ENCODE assay signal across 8 cellular contexts in the genomic region with DNA sequence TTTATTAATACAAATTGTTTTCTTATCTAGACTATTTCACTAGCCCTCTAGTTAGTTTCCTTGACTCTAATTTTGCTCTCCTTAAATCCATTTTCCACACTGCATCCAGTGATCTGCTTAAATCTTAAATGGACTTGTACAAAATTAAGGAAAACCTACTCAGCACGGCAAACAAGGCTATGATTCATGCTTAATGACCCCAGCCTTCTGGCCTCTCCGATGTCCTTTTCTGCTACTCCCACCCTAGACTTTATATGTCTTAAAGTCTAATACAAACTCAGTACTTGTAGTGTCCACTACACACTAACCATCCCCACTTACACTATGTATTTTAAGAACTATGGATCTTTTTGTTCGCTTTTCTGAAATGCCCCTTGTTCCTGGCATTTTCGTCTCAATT. TPM values are rescaled to one million over a fixed set of nuclear protein-coding genes. Genes with fewer than 3 reads are reported as not detected.
DNase-seq lines count a peak whose midpoint lies in the region; ATAC-seq, FAIRE-seq and TF ChIP-seq lines count a peak whose summit lies in the region.

No MANE protein-coding gene starts in this region.

- H3K4me2 ChIP-seq in KMS-11, result peak overlapping the region; percentile 66

- peaks cover 16% of the 10 kb centered on the region for H3K36me3 Mint-ChIP-seq in CD4-positive, CD25-positive, alpha-beta regulatory T cell
- peaks cover 6% of the 10 kb centered on the region for H3K36me3 Mint-ChIP-seq in chondrocyte (ENCODE audit: low read depth)
- H3K36me3 Mint-ChIP-seq in natural killer cell, result no peaks in the 10 kb centered on the region

- no peak overlapping the region for H2AFZ ChIP-seq in KMS-11 (ENCODE audit: low read depth)

- TF ChIP-seq CTCF in KMS-11 (conservative IDR thresholded peaks at IDR 0.05; ENCODE audit: low read depth, low read length) (no peak), chondrocyte (IDR thresholded peaks at IDR 0.05) (no peak), natural killer cell (IDR thresholded peaks at IDR 0.05) (no peak), pancreas (IDR thresholded peaks at IDR 0.05) (no peak)

- H3K4me1 ChIP-seq in CD4-positive, CD25-positive, alpha-beta regulatory T cell (ENCODE audit: control insufficient read depth, insufficient read depth, low read length, poor library complexity, severe bottlenecking), result peaks cover 39% of the 10 kb centered on the region
- peaks cover 29% of the 10 kb centered on the region for H3K4me1 ChIP-seq in KMS-11 (ENCODE audit: low read depth, poor library complexity, severe bottlenecking)
- H3K4me1 ChIP-seq in pancreas, result peaks cover 0 to 13% (median 11%) of the 10 kb centered on the region in 3 donors

- no peak for FAIRE-seq in pancreas (lab: Jason Lieb, UNC)

- peaks cover 20% of the 10 kb centered on the region for H3K36me3 ChIP-seq in CD4-positive, CD25-positive, alpha-beta regulatory T cell (ENCODE audit: control insufficient read depth, insufficient read depth, low read length)
- H3K36me3 ChIP-seq in KMS-11 (ENCODE audit: insufficient read depth), result no peaks in the 10 kb centered on the region
- no peaks in the 10 kb centered on the region for H3K36me3 ChIP-seq in pancreas

- peak overlapping the region; percentile 92 to 99 (median 93) for H3K4me3 Mint-ChIP-seq in CD4-positive, CD25-positive, alpha-beta regulatory T cell
- peak overlapping the region; percentile 97 for H3K4me3 Mint-ChIP-seq in chondrocyte (ENCODE audit: unreplicated experiment)
- H3K4me3 Mint-ChIP-seq in natural killer cell, result peak overlapping the region; percentile 89

- H3K27ac ChIP-seq in CD4-positive, CD25-positive, alpha-beta regulatory T cell (ENCODE audit: insufficient read depth, low read length, poor library complexity, severe bottlenecking), result no peak overlapping the region
- H3K27ac ChIP-seq in KMS-11 (no peak overlapping the region), pancreas (no peak overlapping the region)

- DNase-seq in CD4-positive, CD25-positive, alpha-beta regulatory T cell, result no peak
- DNase-seq in chondrocyte (ENCODE audit: low spot score) (no peak), natural killer cell (no peak), pancreas (no peak), HPDE6-E6E7 (ENCODE audit: extremely low spot score) (no peak)
- no peak for DNase-seq in central memory CD4-positive, alpha-beta T cell

- H3K27ac Mint-ChIP-seq in CD4-positive, CD25-positive, alpha-beta regulatory T cell, result peak overlapping the region in 2 of 3 donors; percentile 67 to 77
- H3K27ac Mint-ChIP-seq in chondrocyte (ENCODE audit: unreplicated experiment) (peak overlapping the region; percentile 69), natural killer cell (peak overlapping the region; percentile 95)

- intact Hi-C loops in natural killer cell (cut with micrococcal nuclease) (no loop called here), pancreas (cut with DNase I) (no loop called here)

- peaks cover 4% of the 10 kb centered on the region for H3K27me3 Mint-ChIP-seq in CD4-positive, CD25-positive, alpha-beta regulatory T cell
- H3K27me3 Mint-ChIP-seq in chondrocyte (ENCODE audit: low read depth) (no peaks in the 10 kb centered on the region), natural killer cell (ENCODE audit: low read depth in 2 of 2) (no peaks in the 10 kb centered on the region)

- no peaks in the 10 kb centered on the region; the same call in 1 of the 2 replicates for H4K20me1 ChIP-seq in KMS-11 (ENCODE audit: insufficient read depth)

- peaks cover 32 to 70% (median 50%) of the 10 kb centered on the region in 4 donors for H3K4me1 Mint-ChIP-seq in CD4-positive, CD25-positive, alpha-beta regulatory T cell
- H3K4me1 Mint-ChIP-seq in chondrocyte (ENCODE audit: low read depth), result peaks cover 35% of the 10 kb centered on the region
- peaks cover 49 to 63% of the 10 kb centered on the region in 2 donors for H3K4me1 Mint-ChIP-seq in natural killer cell

- H3K9ac ChIP-seq in KMS-11, result no peak overlapping the region

- no peaks in the 10 kb centered on the region for H3K27me3 ChIP-seq in CD4-positive, CD25-positive, alpha-beta regulatory T cell (ENCODE audit: control insufficient read depth, insufficient read depth, low read length)
- H3K27me3 ChIP-seq in KMS-11 (ENCODE audit: insufficient read depth, low read depth), result no peaks in the 10 kb centered on the region
- H3K27me3 ChIP-seq in pancreas, result no peaks in the 10 kb centered on the region

- ATAC-seq in CD4-positive, CD25-positive, alpha-beta regulatory T cell (ENCODE audit: low read depth in 2 of 2), result no peak
- no peak for ATAC-seq in natural killer cell
- no peak for ATAC-seq in pancreas
- no peak for ATAC-seq in GM18520 (IDR thresholded peaks at IDR 0.05; ENCODE audit: unreplicated experiment)

- WGBS in pancreas, 2 donors, result 43 to 58% methylated on average over 4 of the region's 4 CpGs

- H3K79me2 ChIP-seq in KMS-11 (ENCODE audit: insufficient read depth, low read depth), result peaks cover 82% of the 10 kb centered on the region

- peak overlapping the region; percentile 97 for H3K4me3 ChIP-seq in CD4-positive, CD25-positive, alpha-beta regulatory T cell (ENCODE audit: low read depth, low read length)
- H3K4me3 ChIP-seq in KMS-11 (IDR thresholded peaks at IDR 0.05; ENCODE audit: insufficient read depth, low read depth, low read length) (no peak overlapping the region), pancreas (peak overlapping the region in 1 of 4 donors; percentile 88)

- no peaks in the 10 kb centered on the region for H3K9me3 ChIP-seq in CD4-positive, CD25-positive, alpha-beta regulatory T cell (ENCODE audit: control insufficient read depth in 2 of 2, low read length in 2 of 2)
- no peaks in the 10 kb centered on the region for H3K9me3 ChIP-seq in pancreas

- H3K9me3 Mint-ChIP-seq in CD4-positive, CD25-positive, alpha-beta regulatory T cell, result no peaks in the 10 kb centered on the region
- H3K9me3 Mint-ChIP-seq in chondrocyte (ENCODE audit: low read depth) (peaks cover 3% of the 10 kb centered on the region), natural killer cell (no peaks in the 10 kb centered on the region)

RNA-seq across cellular contexts. Expression of gene TMED5, which starts 2.2 kb away (rescaled TPM):
- 52.4 TPM for total RNA-seq in CD4-positive, CD25-positive, alpha-beta regulatory T cell
- polyA plus RNA-seq in CD4-positive, CD25-positive, alpha-beta regulatory T cell, result 10 to 100 TPM; 30.6 to 38.4 (median 33.2) TPM
- 23.5 to 34.6 TPM (median 33.6 TPM) in 3 replicates for total RNA-seq in chondrocyte
- total RNA-seq in natural killer cell, result 10 to 100 TPM; 64.6 to 73.5 (median 67.0) TPM
- total RNA-seq in pancreas, result 10 to 100 TPM; 15.2 to 29.0 (median 19.5) TPM
- 10 to 100 TPM in 1 of 2 donors, 1 to 10 TPM in 1; 4.3 to 13.4 TPM for polyA plus RNA-seq in pancreas

RNA-seq across cellular contexts. Expression of gene CCDC18, which starts 2.5 kb away (rescaled TPM):
- 8.8 TPM for total RNA-seq in CD4-positive, CD25-positive, alpha-beta regulatory T cell
- 1 to 10 TPM; 3.6 to 5.3 (median 4.2) TPM for polyA plus RNA-seq in CD4-positive, CD25-positive, alpha-beta regulatory T cell
- total RNA-seq in chondrocyte, result 2.9 to 5.7 TPM (median 3.6 TPM) in 3 replicates
- 10 to 100 TPM; 11.7 to 17.2 (median 14.4) TPM for total RNA-seq in natural killer cell
- 1 to 10 TPM in 4 of 6 donors, under 1 TPM in 2; 0.95 to 1.6 (median 1.2) TPM for total RNA-seq in pancreas
- polyA plus RNA-seq in pancreas, result 1 to 10 TPM; 1.1 to 1.7 TPM
